28 cellular contexts compared by ENCODE assay signal in genomic region chr2:149089068-149089467, GRCh38. TPM values are rescaled to one million over a fixed set of nuclear protein-coding genes. Genes with fewer than 3 reads are reported as not detected.
"Had no signal": no experiment of that assay in that cellular context is flagged by ENCODE, and none has a peak within 500 bp of the region (broad histone marks: within the 10 kb centered on the region; RNA-seq: fewer than 3 reads in every experiment).

No MANE protein-coding gene starts in this region.

- H3K36me3 ChIP-seq: breast epithelium, esophagus squamous epithelium, left ventricle myocardium inferior, neural progenitor cell, right atrium auricular region, spleen, thyroid gland, upper lobe of left lung, vagina, WERI-Rb-1 had no signal

- H3K27ac ChIP-seq: breast epithelium, esophagus squamous epithelium, left ventricle myocardium inferior, neural progenitor cell, right atrium auricular region, spleen, thyroid gland, upper lobe of left lung, vagina, WERI-Rb-1 had no signal

- H3K4me1 ChIP-seq: breast epithelium, esophagus squamous epithelium, left ventricle myocardium inferior, neural progenitor cell, right atrium auricular region, vagina had no signal

- ATAC-seq: activated CD4-positive, CD25-positive, alpha-beta regulatory T cell treated with anti-CD3 and anti-CD28 coated beads, Interleukin-2, amount 50 U/mL, for 24 hours; activated CD8-positive, alpha-beta T cell treated with anti-CD3 and anti-CD28 coated beads for 36 hours; activated T-cell treated with anti-CD3 and anti-CD28 coated beads, Interleukin-2, amount 50 U/mL, for 4 hours; natural killer cell; stimulated activated naive CD8-positive, alpha-beta T cell treated with anti-CD3 and anti-CD28 coated beads, Interleukin-15, amount 100 ng/mL, for 72 hours had no signal

- DNase-seq: activated CD4-positive, alpha-beta T cell treated with anti-CD3 and anti-CD28 coated beads, Interleukin-2, amount 10 ng/mL, durations not matched to agents 24 days and 14 days; activated CD8-positive, alpha-beta T cell treated with anti-CD3 and anti-CD28 coated beads for 36 hours; activated T-cell treated with anti-CD3 and anti-CD28 coated beads, Interleukin-2, amount 50 U/mL, for 4 hours; endodermal cell; esophagus squamous epithelium; left ventricle myocardium inferior; mesendoderm; natural killer cell; spleen; stimulated activated CD4-positive, alpha-beta T cell treated with anti-CD3 and anti-CD28 coated beads, Interleukin-2, amount 100 ng/mL, for 48 hours; stimulated activated naive CD8-positive, alpha-beta T cell treated with anti-CD3 and anti-CD28 coated beads, Interleukin-15, amount 100 ng/mL, for 72 hours; substantia nigra; T-helper 9 cell; thyroid gland; upper lobe of left lung; WERI-Rb-1 had no signal

- FAIRE-seq: frontal cortex, islet of Langerhans had no signal

- H3K9ac ChIP-seq: neural progenitor cell had no signal

- H3K27me3 ChIP-seq: breast epithelium, esophagus squamous epithelium, neural progenitor cell, right atrium auricular region, thyroid gland, upper lobe of left lung, vagina had no signal

- H3K4me3 ChIP-seq: breast epithelium, esophagus squamous epithelium, left ventricle myocardium inferior, lung, neural progenitor cell, right atrium auricular region, spleen, thyroid gland, upper lobe of left lung, vagina had no signal

- H3K9me3 ChIP-seq: breast epithelium, esophagus squamous epithelium, left ventricle myocardium inferior, right atrium auricular region, spleen, thyroid gland, upper lobe of left lung, vagina had no signal

- H2AFZ ChIP-seq: neural progenitor cell had no signal

- H3K4me2 ChIP-seq: neural progenitor cell had no signal

RNA-seq across cellular contexts. Expression of gene LYPD6B, which starts 50.6 kb away (rescaled TPM):
- total RNA-seq: activated CD4-positive, alpha-beta T cell treated with anti-CD3 and anti-CD28 coated beads, Interleukin-2, amount 10 ng/mL, durations not matched to agents 24 days and 14 days; activated CD8-positive, alpha-beta T cell treated with anti-CD3 and anti-CD28 coated beads for 36 hours; activated naive CD4-positive, alpha-beta T cell treated with anti-CD3 and anti-CD28 coated beads, Interleukin-2, amount 50 U/mL, for 72 hours; activated T-cell treated with anti-CD3 and anti-CD28 coated beads, Interleukin-2, amount 50 U/mL, for 4 hours; activated T-helper 2 cell treated with anti-CD3 and anti-CD28 coated beads, Interferon-gamma antibody, Interleukin-2, Interleukin-4, amounts not matched to agents 10 μg/mL and 5 μg/mL and 100 μg/mL, durations not matched to agents 14 hours and 24 hours and 36 hours; left ventricle myocardium inferior; mononuclear cell; natural killer cell; pulmonary artery endothelial cell had no signal
